In the genomic region with DNA sequence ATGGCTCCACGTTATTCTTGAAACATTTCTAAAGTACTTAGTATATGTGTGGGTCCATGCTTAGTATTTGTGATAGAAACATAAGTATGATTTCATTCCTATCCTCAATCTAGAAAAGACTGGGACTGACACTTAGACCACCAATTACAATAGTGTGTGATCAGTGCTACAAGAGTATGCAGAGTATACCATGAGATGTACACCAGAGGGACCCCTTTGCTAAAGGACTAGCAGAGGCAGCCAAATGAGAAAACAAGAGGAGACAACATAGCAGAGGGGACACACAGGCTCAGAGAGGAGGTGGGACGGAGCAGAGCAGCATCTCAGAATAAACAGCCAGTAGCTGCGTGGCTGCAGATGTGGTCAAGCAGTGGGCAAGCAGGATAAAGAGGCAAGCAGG, we compare ENCODE assay signal across 20 cellular contexts. TPM values are rescaled to one million over a fixed set of nuclear protein-coding genes. Genes with fewer than 3 reads are reported as not detected.
DNase-seq lines count a peak whose midpoint lies in the region; ATAC-seq, FAIRE-seq and TF ChIP-seq lines count a peak whose summit lies in the region.
"Had no signal": no experiment of that assay in that cellular context is flagged by ENCODE, and none has a peak within 500 bp of the region (broad histone marks: within the 10 kb centered on the region; RNA-seq: fewer than 3 reads in every experiment).

No MANE protein-coding gene starts in this region.

- no peak overlapping the region for H3K4ac ChIP-seq in H1 (replicated peaks; ENCODE audit: insufficient read length, low read depth, low read length)
- H3K4ac ChIP-seq in neuronal stem cell (ENCODE audit: low read length), result no peak overlapping the region

- H3K9me3 ChIP-seq in OCI-LY7 (ENCODE audit: low read length) (no peaks in the 10 kb centered on the region), H1 (ENCODE audit: insufficient read depth in 2 of 2, low read depth in 1 of 2, low read length in 1 of 2) (no peaks in the 10 kb centered on the region), neuronal stem cell (replicated peaks in 1 of 2; ENCODE audit: control insufficient read depth in 2 of 2, insufficient read depth in 1 of 2, low read depth in 1 of 2, low read length in 2 of 2) (no peaks in the 10 kb centered on the region), left lung (no peaks in the 10 kb centered on the region), colonic mucosa (no peaks in the 10 kb centered on the region)
- H3K9me3 ChIP-seq: neutrophil, vagina had no signal

- H3K27me3 ChIP-seq in H1 (replicated peaks in 1 of 4; ENCODE audit: control insufficient read depth in 3 of 4, extremely low read depth in 1 of 4, insufficient read depth in 3 of 4, low read length in 3 of 4) (no peaks in the 10 kb centered on the region), neuronal stem cell (ENCODE audit: control insufficient read depth in 3 of 3, insufficient read depth in 3 of 3, low read depth in 1 of 3, low read length in 3 of 3) (no peaks in the 10 kb centered on the region), left lung (no peaks in the 10 kb centered on the region), colonic mucosa (no peaks in the 10 kb centered on the region)
- H3K27me3 ChIP-seq: neutrophil, vagina had no signal

- POLR2A ChIA-PET in OCI-LY7 (lab: Charles Lee), result interaction anchor here (1.1 kb wide), 1 partner anchor 10 kb away, joined by 6 read pairs; no protein-coding TSS in a partner anchor
- POLR2A ChIA-PET in H1 (lab: Charles Lee; ENCODE audit: partially characterized antibody), result no interaction called here

- WGBS in H1 (ENCODE audit: extremely low coverage in 1 of 2, insufficient coverage in 1 of 2, insufficient read length in 1 of 2, insufficient replicate concordance in 2 of 2, low coverage in 1 of 2, low lambda C conversion rate in 2 of 2, missing lambda C conversion rate in 1 of 2), 2 experiments, result 78% methylated on average over 3 of the region's 3 CpGs; no CpG with 5 or more reads in 1 of the 2 experiments
- no CpG with 5 or more reads among the region's 3 CpGs for WGBS in neuronal stem cell (ENCODE audit: extremely low coverage in 2 of 2, insufficient read length in 2 of 2, insufficient replicate concordance in 1 of 2), 2 donors

- H3K4me3 ChIP-seq in OCI-LY7 (ENCODE audit: low read depth, low read length, poor library complexity, severe bottlenecking), result no peak overlapping the region
- H3K4me3 ChIP-seq in H1 (ENCODE audit: extremely low read depth in 1 of 4, insufficient read depth in 2 of 4, low read depth in 3 of 4, low read length in 4 of 4), result no peak overlapping the region
- H3K4me3 ChIP-seq in neuronal stem cell (ENCODE audit: low read length in 2 of 2), result no peak overlapping the region
- H3K4me3 ChIP-seq in left lung, result no peak overlapping the region
- no peak overlapping the region for H3K4me3 ChIP-seq in colonic mucosa
- H3K4me3 ChIP-seq: vagina had no signal

- H4K20me1 ChIP-seq in OCI-LY7 (ENCODE audit: insufficient read depth, low read length), result no peaks in the 10 kb centered on the region
- peaks cover 0 to 6% of the 10 kb centered on the region in 2 experiments for H4K20me1 ChIP-seq in H1 (replicated peaks in 1 of 2; ENCODE audit: control insufficient read depth in 1 of 2, insufficient read depth in 2 of 2, low read length in 2 of 2)

- H3K4me1 Mint-ChIP-seq in T-helper 2 cell treated with Interferon-gamma antibody and Interleukin-4, amounts not matched to agents 5 μg/mL and 100 μg/mL, for 36 hours (ENCODE audit: low read depth), result no peaks in the 10 kb centered on the region
- H3K4me1 Mint-ChIP-seq: central memory CD8-positive, alpha-beta T cell; immature natural killer cell had no signal

- peak overlapping the region; percentile 17 for H3K27ac Mint-ChIP-seq in T-helper 2 cell treated with Interferon-gamma antibody and Interleukin-4, amounts not matched to agents 5 μg/mL and 100 μg/mL, for 36 hours

- H3K23ac ChIP-seq in H1 (ENCODE audit: insufficient read length), result no peak overlapping the region
- no peak overlapping the region for H3K23ac ChIP-seq in neuronal stem cell (ENCODE audit: low read depth, low read length, poor library complexity)

- H3K18ac ChIP-seq in H1 (ENCODE audit: extremely low read depth, low read length) (no peak overlapping the region), neuronal stem cell (ENCODE audit: low read length) (no peak overlapping the region)

- no peaks in the 10 kb centered on the region for H3K79me2 ChIP-seq in OCI-LY7 (ENCODE audit: insufficient read depth, low read depth, low read length)
- H3K79me2 ChIP-seq in H1 (ENCODE audit: control insufficient read depth in 1 of 2, insufficient read depth in 2 of 2, low read length in 2 of 2), result no peaks in the 10 kb centered on the region

- no peaks in the 10 kb centered on the region for H3K23me2 ChIP-seq in H1 (ENCODE audit: low read depth, low read length)

- no peak overlapping the region for H4K5ac ChIP-seq in H1 (ENCODE audit: insufficient read length, low read depth, low read length)

- H4K91ac ChIP-seq in H1 (replicated peaks; ENCODE audit: insufficient read length, low read length) (no peak overlapping the region), neuronal stem cell (ENCODE audit: low read depth, low read length, poor library complexity) (no peak overlapping the region)

- ATAC-seq in HG03378 (IDR thresholded peaks at IDR 0.05; ENCODE audit: unreplicated experiment) (no peak), left lung (no peak)
- ATAC-seq: activated T-cell treated with anti-CD3 and anti-CD28 coated beads, Interleukin-2, amount 50 U/mL, for 4 hours; right cardiac atrium had no signal

- no peak overlapping the region for H2AFZ ChIP-seq in OCI-LY7 (ENCODE audit: low read length)
- no peak overlapping the region for H2AFZ ChIP-seq in H1 (ENCODE audit: low read length)
- H2AFZ ChIP-seq in neuronal stem cell (ENCODE audit: low read length), result no peak overlapping the region

- TF ChIP-seq RAD21 in H1 (IDR thresholded peaks at IDR 0.05 in 1 of 2, conservative IDR thresholded peaks at IDR 0.05 in 1 of 2; ENCODE audit: low read depth in 2 of 2, low read length in 2 of 2), result peak; percentile 36 to 44

- H3K4me3 Mint-ChIP-seq in T-helper 2 cell treated with Interferon-gamma antibody and Interleukin-4, amounts not matched to agents 5 μg/mL and 100 μg/mL, for 36 hours, result no peak overlapping the region
- H3K4me3 Mint-ChIP-seq: activated T-cell treated with anti-CD3 and anti-CD28 coated beads, Interleukin-2, amount 50 U/mL, for 4 hours; CD4-positive, alpha-beta memory T cell; central memory CD8-positive, alpha-beta T cell; immature natural killer cell had no signal

- no peak for DNase-seq in T-helper 2 cell treated with Interferon-gamma antibody and Interleukin-4, amounts not matched to agents 5 μg/mL and 100 μg/mL, for 36 hours (ENCODE audit: low spot score)
- DNase-seq in T-helper 2 cell, result no peak
- no peak for DNase-seq in OCI-LY7 (ENCODE audit: low spot score)
- DNase-seq in H1 (ENCODE audit: low read depth in 1 of 2, low spot score in 2 of 2), result peak in 1 of 2 experiments; percentile 23
- peak; percentile 48 for DNase-seq in neuronal stem cell (ENCODE audit: low spot score)
- no peak for DNase-seq in left lung
- DNase-seq in colonic mucosa, result no peak
- DNase-seq: activated CD4-positive, alpha-beta T cell treated with anti-CD3 and anti-CD28 coated beads, Interleukin-2, amount 50 U/mL, for 48 hours; activated T-cell treated with anti-CD3 and anti-CD28 coated beads, Interleukin-2, amount 50 U/mL, for 4 hours; CD4-positive, alpha-beta memory T cell; GOT3; immature natural killer cell; NCI-H2029; NCI-H526 treated with DMSO at 0.1 percent for 48 hours; right cardiac atrium; stimulated activated CD4-positive, alpha-beta T cell treated with anti-CD3 and anti-CD28 coated beads, Interleukin-1b, Interleukin-23, amount 100 ng/mL, for 48 hours had no signal

- H4K8ac ChIP-seq in H1 (ENCODE audit: extremely low read depth, insufficient read depth, low read length) (no peak overlapping the region), neuronal stem cell (ENCODE audit: low read depth, low read length) (no peak overlapping the region)

- H2BK12ac ChIP-seq in H1 (ENCODE audit: low read depth, low read length) (no peak overlapping the region), neuronal stem cell (ENCODE audit: low read length) (no peak overlapping the region)

- H3K9me2 ChIP-seq in OCI-LY7 (ENCODE audit: insufficient read depth, low read length), result no peaks in the 10 kb centered on the region

- no peaks in the 10 kb centered on the region for H3K9me3 Mint-ChIP-seq in T-helper 2 cell treated with Interferon-gamma antibody and Interleukin-4, amounts not matched to agents 5 μg/mL and 100 μg/mL, for 36 hours
- H3K9me3 Mint-ChIP-seq: activated T-cell treated with anti-CD3 and anti-CD28 coated beads, Interleukin-2, amount 50 U/mL, for 4 hours; CD4-positive, alpha-beta memory T cell; central memory CD8-positive, alpha-beta T cell; immature natural killer cell had no signal

- H3K36me3 ChIP-seq in OCI-LY7 (ENCODE audit: insufficient read depth, low read length) (peaks cover 73% of the 10 kb centered on the region), H1 (ENCODE audit: control insufficient read depth in 2 of 4, insufficient read depth in 4 of 4, low read length in 3 of 4) (peaks cover 3 to 67% (median 36%) of the 10 kb centered on the region in 4 experiments; a peak in 7 of 8 replicates), neuronal stem cell (replicated peaks in 1 of 2; ENCODE audit: control insufficient read depth in 2 of 2, insufficient read depth in 2 of 2, low read length in 2 of 2) (peaks cover 10 to 86% of the 10 kb centered on the region in 2 donors), left lung (peaks cover 0 to 78% of the 10 kb centered on the region in 2 donors), colonic mucosa (peaks cover 4% of the 10 kb centered on the region)

- H3K27me3 Mint-ChIP-seq in T-helper 2 cell treated with Interferon-gamma antibody and Interleukin-4, amounts not matched to agents 5 μg/mL and 100 μg/mL, for 36 hours (ENCODE audit: low read depth), result no peaks in the 10 kb centered on the region
- H3K27me3 Mint-ChIP-seq: CD4-positive, alpha-beta memory T cell; central memory CD8-positive, alpha-beta T cell had no signal

- peaks cover 39% of the 10 kb centered on the region for H3K36me3 Mint-ChIP-seq in T-helper 2 cell treated with Interferon-gamma antibody and Interleukin-4, amounts not matched to agents 5 μg/mL and 100 μg/mL, for 36 hours (ENCODE audit: low read depth)

- no peak overlapping the region for H3K4me2 ChIP-seq in OCI-LY7 (ENCODE audit: low read length)
- no peak overlapping the region for H3K4me2 ChIP-seq in H1 (ENCODE audit: insufficient read depth in 1 of 2, low read depth in 2 of 2, low read length in 2 of 2)
- no peak overlapping the region for H3K4me2 ChIP-seq in neuronal stem cell (ENCODE audit: insufficient read depth, low read length, poor library complexity, severe bottlenecking)

- no peak for TF ChIP-seq POLR2A in H1 (IDR thresholded peaks at IDR 0.05; ENCODE audit: control extremely low read depth in 1 of 2, low read depth in 2 of 2, low read length in 2 of 2)

- H2BK5ac ChIP-seq in H1 (ENCODE audit: low read depth, low read length), result no peak overlapping the region
- no peak overlapping the region for H2BK5ac ChIP-seq in neuronal stem cell (ENCODE audit: low read length)

- no peak overlapping the region for H3K27ac ChIP-seq in OCI-LY7 (ENCODE audit: low read depth, low read length, poor library complexity, severe bottlenecking)
- no peak overlapping the region for H3K27ac ChIP-seq in H1 (ENCODE audit: low read depth, low read length)
- peak overlapping the region; percentile 75 for H3K27ac ChIP-seq in neuronal stem cell (replicated peaks; ENCODE audit: low read length)
- no peak overlapping the region for H3K27ac ChIP-seq in left lung
- H3K27ac ChIP-seq in colonic mucosa, result no peak overlapping the region
- H3K27ac ChIP-seq: neutrophil, vagina had no signal

- no TSS peak for BruUV-seq in OCI-LY7 (replicated peaks; lab: Mats Ljungman, UMichigan)

- H3K4me1 ChIP-seq in OCI-LY7 (ENCODE audit: insufficient read depth, low read length, poor library complexity, severe bottlenecking) (peaks cover 6% of the 10 kb centered on the region), H1 (replicated peaks in 1 of 4; ENCODE audit: control insufficient read depth in 3 of 4, insufficient read depth in 4 of 4, low read length in 3 of 4) (no peaks in the 10 kb centered on the region), neuronal stem cell (ENCODE audit: control insufficient read depth in 2 of 2, insufficient read depth in 1 of 2, low read depth in 1 of 2, low read length in 2 of 2) (peaks cover 0 to 5% of the 10 kb centered on the region in 2 donors), left lung (no peaks in the 10 kb centered on the region), colonic mucosa (no peaks in the 10 kb centered on the region)
- H3K4me1 ChIP-seq: vagina had no signal

- H3K9ac ChIP-seq in H1 (replicated peaks in 1 of 4; ENCODE audit: extremely low read depth in 1 of 4, low read depth in 3 of 4, low read length in 3 of 4) (no peak overlapping the region), neuronal stem cell (ENCODE audit: low read depth, low read length, poor library complexity) (no peak overlapping the region), colonic mucosa (ENCODE audit: low read depth in 2 of 2, low read length in 2 of 2) (no peak overlapping the region)

- no peak overlapping the region for H3K14ac ChIP-seq in H1 (ENCODE audit: insufficient read length)
- H3K14ac ChIP-seq in neuronal stem cell (ENCODE audit: low read length), result no peak overlapping the region

- H2BK15ac ChIP-seq in H1 (ENCODE audit: low read length) (no peak overlapping the region), neuronal stem cell (ENCODE audit: low read length) (no peak overlapping the region)

- CTCF ChIA-PET in OCI-LY7 (lab: Charles Lee; ENCODE audit: unreplicated experiment), result no interaction called here
- CTCF ChIA-PET in H1 (lab: Charles Lee; ENCODE audit: partially characterized antibody), result interaction anchor here (0.6 to 1.6 kb wide), 9 partner anchors 9 to 1869 kb away, joined by 3 to 4 read pairs (median 3); no protein-coding TSS in a partner anchor

- no peak overlapping the region for H2BK120ac ChIP-seq in H1 (replicated peaks; ENCODE audit: low read depth, low read length)
- no peak overlapping the region for H2BK120ac ChIP-seq in neuronal stem cell (ENCODE audit: low read depth, low read length)

- H3K79me1 ChIP-seq in H1 (ENCODE audit: low read depth, low read length), result no peaks in the 10 kb centered on the region
- no peaks in the 10 kb centered on the region for H3K79me1 ChIP-seq in neuronal stem cell (ENCODE audit: low read depth, low read length)

- H3K56ac ChIP-seq in H1 (replicated peaks; ENCODE audit: insufficient read length, low read depth, low read length), result no peak overlapping the region

- H2AK5ac ChIP-seq in H1 (ENCODE audit: low read depth, low read length), result no peak overlapping the region
- H2AK5ac ChIP-seq in neuronal stem cell (ENCODE audit: low read depth, low read length), result no peak overlapping the region

- no peak for TF ChIP-seq EP300 in H1 (IDR thresholded peaks at IDR 0.05; ENCODE audit: borderline replicate concordance in 1 of 2, low read depth in 2 of 2, low read length in 2 of 2)

- no peak overlapping the region for H2BK20ac ChIP-seq in H1 (ENCODE audit: low read length)

- intact Hi-C loops in OCI-LY7 (cut with micrococcal nuclease; ENCODE audit: unreplicated experiment) (no loop called here), left lung (cut with DNase I) (no loop called here), colonic mucosa (cut with DNase I) (no loop called here)

- peak; percentile 30 for TF ChIP-seq CTCF in OCI-LY7 (conservative IDR thresholded peaks at IDR 0.05; ENCODE audit: low read length)
- no peak for TF ChIP-seq CTCF in H1 (IDR thresholded peaks at IDR 0.05; ENCODE audit: control extremely low read depth in 1 of 3, insufficient read depth in 1 of 3, low read depth in 1 of 3, low read length in 3 of 3)
- TF ChIP-seq CTCF in left lung (IDR thresholded peaks at IDR 0.05), result no peak
- no peak for TF ChIP-seq CTCF in colonic mucosa (IDR thresholded peaks at IDR 0.05)

- FAIRE-seq in H1 (lab: Jason Lieb, UNC), result no peak

RNA-seq across cellular contexts. Expression of gene RMND1, which starts 21.0 kb away (rescaled TPM):
- total RNA-seq in OCI-LY7 (2014; rRNA removed; shearing (Covaris generic)), result 10.2 and 21.2 TPM in 2 replicates
- total RNA-seq in OCI-LY7 (2022) (22.0 and 22.3 TPM in 2 replicates), left lung (10 to 100 TPM; 16.0 to 17.4 TPM), colonic mucosa (10 to 100 TPM; 20.3 to 20.4 TPM)
- 21.9 and 24.0 TPM in 2 replicates for total RNA-seq in H1 (2021; fragmentation: NEBNext Ultra II Directional; extraction: Animal tissue kit (Norgen Biotek cat#: 25700))
- 4.5 and 7.3 TPM in 2 replicates for polyA plus RNA-seq in H1 (2011; rRNA removed)
- polyA plus RNA-seq in H1 (2011; cell fraction: cytosol; rRNA removed), result 11.8 TPM
- 4.8 TPM for polyA plus RNA-seq in H1 (2011; cell fraction: nucleus; rRNA removed)
- 17.6 to 28.7 TPM (median 19.8 TPM) in 4 replicates for polyA plus RNA-seq in H1 (2012, experiment 1 of 2)
- polyA plus RNA-seq in H1 (2012, experiment 2 of 2), result 3.6 TPM
- 14.4 TPM for polyA plus RNA-seq in H1 (2013, experiment 1 of 2)
- 13.2 TPM for polyA plus RNA-seq in H1 (2013, experiment 2 of 2)
- polyA minus RNA-seq in H1 (2011; rRNA and poly(A)+ RNA removed), result 16.9 and 21.0 TPM in 2 replicates
- 10.2 TPM for polyA minus RNA-seq in H1 (2011; cell fraction: cytosol; rRNA and poly(A)+ RNA removed)
- 39.7 TPM for polyA minus RNA-seq in H1 (2011; cell fraction: nucleus; rRNA and poly(A)+ RNA removed)
- polyA plus RNA-seq in neuronal stem cell (2013, experiment 1 of 2), result 14.3 TPM
- 14.5 TPM for polyA plus RNA-seq in neuronal stem cell (2013, experiment 2 of 2)

RNA-seq across cellular contexts. Expression of gene ZBTB2, which starts 39.5 kb away (rescaled TPM):
- total RNA-seq in OCI-LY7 (2014; rRNA removed; shearing (Covaris generic)), result 16.4 and 17.0 TPM in 2 replicates
- total RNA-seq in OCI-LY7 (2022) (17.0 and 18.4 TPM in 2 replicates), left lung (10 to 100 TPM; 10.7 to 13.7 TPM), colonic mucosa (10 to 100 TPM in 1 of 2 donors, 1 to 10 TPM in 1; 9.6 to 13.7 TPM)
- 23.4 and 23.7 TPM in 2 replicates for total RNA-seq in H1 (2021; fragmentation: NEBNext Ultra II Directional; extraction: Animal tissue kit (Norgen Biotek cat#: 25700))
- 13.8 and 16.1 TPM in 2 replicates for polyA plus RNA-seq in H1 (2011; rRNA removed)
- polyA plus RNA-seq in H1 (2011; cell fraction: cytosol; rRNA removed), result 15.9 TPM
- 15.7 TPM for polyA plus RNA-seq in H1 (2011; cell fraction: nucleus; rRNA removed)
- polyA plus RNA-seq in H1 (2012, experiment 1 of 2), result 12.0 to 16.0 TPM (median 14.0 TPM) in 4 replicates
- polyA plus RNA-seq in H1 (2012, experiment 2 of 2), result 2.7 TPM
- 15.5 TPM for polyA plus RNA-seq in H1 (2013, experiment 1 of 2)
- polyA plus RNA-seq in H1 (2013, experiment 2 of 2), result 16.3 TPM
- 35.7 and 37.1 TPM in 2 replicates for polyA minus RNA-seq in H1 (2011; rRNA and poly(A)+ RNA removed)
- 10.2 TPM for polyA minus RNA-seq in H1 (2011; cell fraction: cytosol; rRNA and poly(A)+ RNA removed)
- 13.9 TPM for polyA minus RNA-seq in H1 (2011; cell fraction: nucleus; rRNA and poly(A)+ RNA removed)
- 8.2 TPM for polyA plus RNA-seq in neuronal stem cell (2013, experiment 1 of 2)
- polyA plus RNA-seq in neuronal stem cell (2013, experiment 2 of 2), result 7.9 TPM
